8 cellular contexts compared by ENCODE assay signal in the genomic region with DNA sequence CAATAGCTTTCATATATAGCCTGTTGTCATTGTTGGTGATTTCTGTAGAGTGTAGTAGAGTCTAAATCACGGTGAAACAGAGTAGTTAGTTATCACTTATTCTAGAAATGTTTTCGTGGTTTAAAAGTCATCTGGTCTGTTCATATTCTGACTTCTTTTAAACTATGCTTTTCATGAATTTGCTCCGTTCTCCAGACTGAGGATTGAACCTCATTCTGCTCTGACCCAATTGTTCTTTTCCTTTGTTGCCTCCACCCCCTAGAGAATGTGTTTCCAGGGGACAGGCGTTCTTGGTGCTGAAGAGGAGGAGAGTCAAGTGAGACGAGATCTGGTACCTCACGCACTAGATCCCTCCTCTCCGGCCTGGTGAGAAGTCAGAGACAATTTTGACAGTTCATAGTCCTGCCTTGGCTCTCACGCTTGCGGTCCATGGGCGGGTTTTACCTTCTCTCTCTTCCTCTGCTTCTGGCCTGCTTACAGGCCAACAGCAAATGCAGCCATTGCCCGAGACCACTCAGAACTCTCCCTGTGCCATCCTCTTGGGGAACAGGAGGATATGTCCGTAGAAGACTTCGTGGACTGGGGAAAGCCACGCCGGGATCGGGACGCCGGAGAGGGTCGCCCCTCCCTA. TPM values are rescaled to one million over a fixed set of nuclear protein-coding genes. Genes with fewer than 3 reads are reported as not detected.
DNase-seq lines count a peak whose midpoint lies in the region; ATAC-seq and TF ChIP-seq lines count a peak whose summit lies in the region.

No MANE protein-coding gene starts in this region.

- H3K4me3 ChIP-seq in GM23338 (peak overlapping the region; percentile 89), astrocyte of the spinal cord (ENCODE audit: low read depth, low read length) (peak overlapping the region; percentile 92), iPS-18a (ENCODE audit: low read length) (peak overlapping the region; percentile 96)

- peak overlapping the region; percentile 97; the same call in 1 of the 2 replicates for H2AFZ ChIP-seq in GM23338

- in situ Hi-C loops in astrocyte of the spinal cord (cut with HindIII; ENCODE audit: low sequenced_read_pairs) = no loop called here

- H3K36me3 Mint-ChIP-seq in GM23338 (ENCODE audit: low read depth) = peaks cover 15% of the 10 kb centered on the region

- 0 out of 2 replicates have a peak, but pooled peaks cover 4% of the 10 kb centered on the region for H3F3A ChIP-seq in GM23338 (replicated peaks; ENCODE audit: low read depth)

- peak overlapping the region; percentile 87 for H3K4me2 ChIP-seq in GM23338

- H3K9me3 ChIP-seq in KOPT-K1 (ENCODE audit: insufficient read depth, low read length, poor library complexity, severe bottlenecking) = no peaks in the 10 kb centered on the region
- H3K9me3 ChIP-seq in iPS-18a (ENCODE audit: control insufficient read depth, low read depth, low read length) = no peaks in the 10 kb centered on the region

- ATAC-seq in GM23338 = peak; percentile 10

- no peaks in the 10 kb centered on the region; the same call in 1 of the 2 replicates for H3K36me3 ChIP-seq in GM23338 (ENCODE audit: insufficient read depth)
- peaks cover 17% of the 10 kb centered on the region for H3K36me3 ChIP-seq in KOPT-K1 (ENCODE audit: insufficient read depth, low read length)
- peaks cover 4% of the 10 kb centered on the region for H3K36me3 ChIP-seq in iPS-18a (ENCODE audit: control insufficient read depth, low read depth, low read length)

- peak; percentile 83 to 88 for DNase-seq in NCI-H524 (lab: John Stamatoyannopoulos, UW)
- DNase-seq in NCI-H524 treated with DMSO at 0.1 percent for 48 hours (lab: John Stamatoyannopoulos, UW) = no peak
- DNase-seq in GM23338 (ENCODE audit: low spot score) = peak; percentile 64
- DNase-seq in SHP77 (lab: John Stamatoyannopoulos, UW) = peak; percentile 81 to 84
- DNase-seq in astrocyte of the spinal cord (ENCODE audit: low read depth, low spot score) = peak; percentile 82
- peak; percentile 63 for DNase-seq in smooth muscle cell of the brain vasculature (ENCODE audit: low read depth, low spot score)

- H3K4me1 ChIP-seq in GM23338 (ENCODE audit: insufficient read depth) (peaks cover 28% of the 10 kb centered on the region), iPS-18a (ENCODE audit: control insufficient read depth, low read depth, low read length) (peaks cover 21% of the 10 kb centered on the region)

- TF ChIP-seq CTCF in GM23338 (conservative IDR thresholded peaks at IDR 0.05; ENCODE audit: low read depth in 2 of 2) = no peak
- no peak for TF ChIP-seq CTCF in astrocyte of the spinal cord (IDR thresholded peaks at IDR 0.05; ENCODE audit: low read depth, low read length)

- H3K27me3 Mint-ChIP-seq in GM23338 (ENCODE audit: insufficient read depth, low read depth, poor library complexity) = peaks cover 24% of the 10 kb centered on the region

- peak overlapping the region; percentile 99 for H3K27ac Mint-ChIP-seq in GM23338

- H3K79me2 ChIP-seq in GM23338 (replicated peaks; ENCODE audit: insufficient read depth) = peaks cover 50% of the 10 kb centered on the region

- peaks cover 28% of the 10 kb centered on the region for H3K27me3 ChIP-seq in GM23338 (ENCODE audit: insufficient read depth)
- H3K27me3 ChIP-seq in iPS-18a (ENCODE audit: control insufficient read depth, insufficient read depth, low read length) = peaks cover 20% of the 10 kb centered on the region

- H3K27ac ChIP-seq in GM23338 (ENCODE audit: low read depth) (peak overlapping the region; percentile 92), KOPT-K1 (ENCODE audit: low read depth, low read length, poor library complexity, severe bottlenecking) (peak overlapping the region; percentile 93), iPS-18a (ENCODE audit: low read length) (peak overlapping the region; percentile 71)

- peaks cover 29% of the 10 kb centered on the region for H3K4me1 Mint-ChIP-seq in GM23338

- no peaks in the 10 kb centered on the region for H3K9me3 Mint-ChIP-seq in GM23338

- no peaks in the 10 kb centered on the region for H3K9me2 ChIP-seq in GM23338 (ENCODE audit: insufficient read depth)

- H3K4me3 Mint-ChIP-seq in GM23338 = peak overlapping the region; percentile 91

- H4K20me1 ChIP-seq in GM23338 (replicated peaks; ENCODE audit: insufficient read depth) = peaks cover 9% of the 10 kb centered on the region

- peak overlapping the region; percentile 91 for H3K9ac ChIP-seq in iPS-18a (ENCODE audit: low read length)

TF ChIP-seq in GM23338, 12 proteins besides CTCF, POLR2A, EP300 and RAD21:
- TF ChIP-seq JUNB (IDR thresholded peaks at IDR 0.05; ENCODE audit: unreplicated experiment) (no peak), EZH2 (IDR thresholded peaks at IDR 0.05; ENCODE audit: low read depth, unreplicated experiment) (no peak), EZH2phosphoT487 (IDR thresholded peaks at IDR 0.05; ENCODE audit: unreplicated experiment) (no peak), POLR2AphosphoS5 (IDR thresholded peaks at IDR 0.05; ENCODE audit: low read depth) (peak; percentile 17; the same call in 1 of the 2 replicates), NANOG (IDR thresholded peaks at IDR 0.05; ENCODE audit: borderline replicate concordance) (no peak)
- TF ChIP-seq, protein P1, sequence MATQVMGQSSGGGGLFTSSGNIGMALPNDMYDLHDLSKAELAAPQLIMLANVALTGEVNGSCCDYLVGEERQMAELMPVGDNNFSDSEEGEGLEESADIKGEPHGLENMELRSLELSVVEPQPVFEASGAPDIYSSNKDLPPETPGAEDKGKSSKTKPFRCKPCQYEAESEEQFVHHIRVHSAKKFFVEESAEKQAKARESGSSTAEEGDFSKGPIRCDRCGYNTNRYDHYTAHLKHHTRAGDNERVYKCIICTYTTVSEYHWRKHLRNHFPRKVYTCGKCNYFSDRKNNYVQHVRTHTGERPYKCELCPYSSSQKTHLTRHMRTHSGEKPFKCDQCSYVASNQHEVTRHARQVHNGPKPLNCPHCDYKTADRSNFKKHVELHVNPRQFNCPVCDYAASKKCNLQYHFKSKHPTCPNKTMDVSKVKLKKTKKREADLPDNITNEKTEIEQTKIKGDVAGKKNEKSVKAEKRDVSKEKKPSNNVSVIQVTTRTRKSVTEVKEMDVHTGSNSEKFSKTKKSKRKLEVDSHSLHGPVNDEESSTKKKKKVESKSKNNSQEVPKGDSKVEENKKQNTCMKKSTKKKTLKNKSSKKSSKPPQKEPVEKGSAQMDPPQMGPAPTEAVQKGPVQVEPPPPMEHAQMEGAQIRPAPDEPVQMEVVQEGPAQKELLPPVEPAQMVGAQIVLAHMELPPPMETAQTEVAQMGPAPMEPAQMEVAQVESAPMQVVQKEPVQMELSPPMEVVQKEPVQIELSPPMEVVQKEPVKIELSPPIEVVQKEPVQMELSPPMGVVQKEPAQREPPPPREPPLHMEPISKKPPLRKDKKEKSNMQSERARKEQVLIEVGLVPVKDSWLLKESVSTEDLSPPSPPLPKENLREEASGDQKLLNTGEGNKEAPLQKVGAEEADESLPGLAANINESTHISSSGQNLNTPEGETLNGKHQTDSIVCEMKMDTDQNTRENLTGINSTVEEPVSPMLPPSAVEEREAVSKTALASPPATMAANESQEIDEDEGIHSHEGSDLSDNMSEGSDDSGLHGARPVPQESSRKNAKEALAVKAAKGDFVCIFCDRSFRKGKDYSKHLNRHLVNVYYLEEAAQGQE (IDR thresholded peaks at IDR 0.05; ENCODE audit: unreplicated experiment) = no peak

RNA-seq across cellular contexts. Expression of gene ZNF292, which starts 0.6 kb away (rescaled TPM):
- total RNA-seq in GM23338 (2014; rRNA removed; shearing (Covaris generic)) = 39.8 and 45.7 TPM in 2 replicates
- polyA plus RNA-seq in GM23338 (2016; fragmentation: Nextera tagmentation; extraction: Ambion mirVana) = 47.9 and 67.9 TPM in 2 replicates

RNA-seq across cellular contexts. Expression of gene CGA, which starts 59.9 kb away (rescaled TPM):
- total RNA-seq in GM23338 (2014; rRNA removed; shearing (Covaris generic)) = not detected in 2 replicates
- polyA plus RNA-seq in GM23338 (2016; fragmentation: Nextera tagmentation; extraction: Ambion mirVana) = not detected in 2 replicates
